ENCODE assay signal across 8 cellular contexts in genomic region chr6:30689022-30689865, GRCh38. TPM values are rescaled to one million over a fixed set of nuclear protein-coding genes. Genes with fewer than 3 reads are reported as not detected.
A peak's percentile ranks its signal among the peaks of the same experiment; 100 is the strongest.
DNase-seq lines count a peak whose midpoint lies in the region; TF ChIP-seq lines count a peak whose summit lies in the region.

No MANE protein-coding gene starts in this region.

- H3K4me2 ChIP-seq in H9 (ENCODE audit: insufficient read depth, insufficient read length, low read length) = peak overlapping the region; percentile 89

- WGBS in H9 (ENCODE audit: extremely low coverage, insufficient read length, low lambda C conversion rate) = no CpG with 5 or more reads among the region's 11 CpGs

- no peak for TF ChIP-seq POLR2A in erythroblast (IDR thresholded peaks at IDR 0.05; ENCODE audit: low read length)

- H3K27ac ChIP-seq in 22Rv1 = peak overlapping the region; percentile 90
- no peak overlapping the region for H3K27ac ChIP-seq in H9 (ENCODE audit: insufficient read length, low read depth, low read length)
- H3K27ac ChIP-seq in ascending aorta = peak overlapping the region; percentile 99
- peak overlapping the region; percentile 97 for H3K27ac ChIP-seq in muscle layer of duodenum (ENCODE audit: low read length)

- intact Hi-C loops in ascending aorta (cut with DNase I) = no loop called here

- H3K14ac ChIP-seq in H9 (ENCODE audit: insufficient read depth, low read length) = no peak overlapping the region

- no peak overlapping the region for H2AFZ ChIP-seq in H9 (ENCODE audit: low read length)

- no peak overlapping the region for H3K27ac Mint-ChIP-seq in H9

- H3K36me3 Mint-ChIP-seq in H9 (ENCODE audit: insufficient read depth in 1 of 3, low read depth in 3 of 3) = peaks cover 4 to 22% (median 15%) of the 10 kb centered on the region in 3 experiments; a peak in 5 of 7 replicates

- peaks cover 2% of the 10 kb centered on the region; the same call in 1 of the 2 replicates for H3K79me2 ChIP-seq in H9 (ENCODE audit: insufficient read depth, low read length)

- no peak overlapping the region for H4K5ac ChIP-seq in H9 (ENCODE audit: insufficient read length, low read depth, low read length)

- no peak overlapping the region for H4K91ac ChIP-seq in H9 (ENCODE audit: insufficient read length, low read depth, low read length)

- H2BK15ac ChIP-seq in H9 (ENCODE audit: low read depth, low read length) = no peak overlapping the region

- H3K4me1 ChIP-seq in H9 (ENCODE audit: insufficient read depth, low read length) = peaks cover 3% of the 10 kb centered on the region; the same call in 1 of the 2 replicates
- peaks cover 7 to 27% of the 10 kb centered on the region in 2 donors for H3K4me1 ChIP-seq in ascending aorta
- H3K4me1 ChIP-seq in muscle layer of duodenum (ENCODE audit: control insufficient read depth in 1 of 2, insufficient read depth in 2 of 2, low read length in 2 of 2) = peaks cover 24 to 25% of the 10 kb centered on the region in 2 donors

- no peak overlapping the region for H3K23ac ChIP-seq in H9 (ENCODE audit: insufficient read length, low read depth, low read length)

- H3K36me3 ChIP-seq in ascending aorta (no peaks in the 10 kb centered on the region), muscle layer of duodenum (ENCODE audit: control insufficient read depth in 1 of 2, insufficient read depth in 2 of 2, low read length in 2 of 2) (peaks cover 0 to 6% of the 10 kb centered on the region in 2 donors), H7 (replicated peaks; ENCODE audit: control insufficient read depth, insufficient read depth, low read length) (no peaks in the 10 kb centered on the region)

- H4K20me1 ChIP-seq in H9 (ENCODE audit: control insufficient read depth, insufficient read depth, insufficient read length) = no peaks in the 10 kb centered on the region

- no peak overlapping the region for H3K56ac ChIP-seq in H9 (ENCODE audit: insufficient read length, low read depth, low read length)

- H3K4me3 ChIP-seq in ascending aorta (no peak overlapping the region), muscle layer of duodenum (ENCODE audit: low read depth in 1 of 2, low read length in 2 of 2) (no peak overlapping the region), H7 (ENCODE audit: insufficient read depth, low read depth, low read length) (no peak overlapping the region)

- TF ChIP-seq CTCF in 22Rv1 (IDR thresholded peaks at IDR 0.05) (no peak), H9 (conservative IDR thresholded peaks at IDR 0.05) (no peak), ascending aorta (IDR thresholded peaks at IDR 0.05) (no peak)

- peaks cover 3% of the 10 kb centered on the region; the same call in 1 of the 2 replicates for H3K27me3 Mint-ChIP-seq in H9 (ENCODE audit: low read depth)

- H3K27me3 ChIP-seq in H9 (ENCODE audit: insufficient read depth, low read length) = no peaks in the 10 kb centered on the region
- no peaks in the 10 kb centered on the region for H3K27me3 ChIP-seq in ascending aorta
- H3K27me3 ChIP-seq in muscle layer of duodenum (ENCODE audit: low read depth, low read length) = no peaks in the 10 kb centered on the region
- no peaks in the 10 kb centered on the region for H3K27me3 ChIP-seq in H7 (ENCODE audit: control insufficient read depth, insufficient read depth, low read length)

- H2BK20ac ChIP-seq in H9 (ENCODE audit: low read depth, low read length, poor library complexity, severe bottlenecking) = no peak overlapping the region

- peaks cover 29% of the 10 kb centered on the region for H3K23me2 ChIP-seq in H9 (ENCODE audit: insufficient read length, low read depth, low read length, poor library complexity, severe bottlenecking)

- H3K9me3 ChIP-seq in H9 (ENCODE audit: control insufficient read depth, low read depth, low read length) (no peaks in the 10 kb centered on the region), ascending aorta (no peaks in the 10 kb centered on the region), muscle layer of duodenum (ENCODE audit: control insufficient read depth in 1 of 2, low read length in 2 of 2) (no peaks in the 10 kb centered on the region)

- peak overlapping the region; percentile 88 to 90 for H3K4me3 Mint-ChIP-seq in H9

- no peak overlapping the region for H3K9ac ChIP-seq in H9 (ENCODE audit: extremely low read depth, insufficient read length, low read length)

- H3K18ac ChIP-seq in H9 (ENCODE audit: insufficient read length, low read depth, low read length) = no peak overlapping the region

- H3K4me1 Mint-ChIP-seq in H9 = peaks cover 50 to 54% of the 10 kb centered on the region in 2 experiments

- H3K79me1 ChIP-seq in H9 (ENCODE audit: insufficient read depth, low read depth, low read length, poor library complexity, severe bottlenecking) = no peaks in the 10 kb centered on the region

- no peak overlapping the region for H3T11ph ChIP-seq in H9 (ENCODE audit: low read length)

- no peak overlapping the region for H2BK12ac ChIP-seq in H9 (ENCODE audit: insufficient read length, low read depth, low read length)

- no peaks in the 10 kb centered on the region for H3K9me3 Mint-ChIP-seq in H9

- no peak overlapping the region for H2BK120ac ChIP-seq in H9 (ENCODE audit: low read depth, low read length, poor library complexity, severe bottlenecking)

- H3K4ac ChIP-seq in H9 (ENCODE audit: low read depth, low read length) = no peak overlapping the region

- DNase-seq in H9 (no peak), ascending aorta (ENCODE audit: low spot score in 2 of 2) (no peak), H7 (no peak), erythroblast (lab: John Stamatoyannopoulos, UW) (no peak), cerebellar cortex (ENCODE audit: low spot score) (no peak), NCI-H748 (lab: John Stamatoyannopoulos, UW; ENCODE audit: unreplicated experiment) (no peak)

- no peak overlapping the region for H4K8ac ChIP-seq in H9 (replicated peaks; ENCODE audit: insufficient read length, low read depth, low read length)

- H2BK5ac ChIP-seq in H9 (ENCODE audit: insufficient read length, low read length) = no peak overlapping the region

- no peak overlapping the region for H2AK5ac ChIP-seq in H9 (ENCODE audit: insufficient read length, low read length)

RNA-seq across cellular contexts. Expression of gene NRM, which starts 1.5 kb away (rescaled TPM):
- 34.9 and 36.5 TPM in 2 replicates for total RNA-seq in H9 (2021)
- total RNA-seq in ascending aorta = 25.1 TPM
- total RNA-seq in H7 (2014; rRNA removed; shearing (Covaris generic)) = 20.7 and 23.8 TPM in 2 replicates

RNA-seq across cellular contexts. Expression of gene PPP1R18, which starts 2.8 kb away (rescaled TPM):
- total RNA-seq in H9 (2021) (26.4 and 28.0 TPM in 2 replicates), ascending aorta (83.3 TPM)
- 48.2 and 55.7 TPM in 2 replicates for total RNA-seq in H7 (2014; rRNA removed; shearing (Covaris generic))

RNA-seq across cellular contexts. Expression of gene DHX16, which starts 16.4 kb away (rescaled TPM):
- total RNA-seq in H9 (2021) (34.5 and 34.8 TPM in 2 replicates), ascending aorta (39.2 TPM)
- total RNA-seq in H7 (2014; rRNA removed; shearing (Covaris generic)) = 39.2 and 45.3 TPM in 2 replicates

RNA-seq across cellular contexts. Expression of gene MDC1, which starts 27.8 kb away (rescaled TPM):
- total RNA-seq in H9 (2021) (72.2 and 77.6 TPM in 2 replicates), ascending aorta (27.1 TPM)
- 25.5 and 29.1 TPM in 2 replicates for total RNA-seq in H7 (2014; rRNA removed; shearing (Covaris generic))

RNA-seq across cellular contexts. Expression of gene TUBB, which starts 30.9 kb away (rescaled TPM):
- total RNA-seq in H9 (2021) (1,719 and 1,734 TPM in 2 replicates), ascending aorta (537 TPM)
- total RNA-seq in H7 (2014; rRNA removed; shearing (Covaris generic)) = 1,911 and 2,101 TPM in 2 replicates
